30 cellular contexts compared by ENCODE assay signal in genomic region chr5:173837654-173838053, GRCh38.
"Had no signal": no experiment of that assay in that cellular context is flagged by ENCODE, and none has a peak within 500 bp of the region (broad histone marks: within the 10 kb centered on the region; RNA-seq: fewer than 3 reads in every experiment).

No MANE protein-coding gene starts in this region.

- H3K4me3 ChIP-seq: esophagus muscularis mucosa had no signal

- H3K27ac ChIP-seq: brain microvascular endothelial cell, esophagus muscularis mucosa, WERI-Rb-1 had no signal

- H3K27me3 ChIP-seq: brain microvascular endothelial cell, esophagus muscularis mucosa had no signal

- H3K9me3 ChIP-seq: esophagus muscularis mucosa had no signal

- DNase-seq: activated B cell treated with CpG ODN at 0.5 μM for 24 hours; activated CD4-positive, alpha-beta memory T cell treated with anti-CD3 and anti-CD28 coated beads for 36 hours; activated CD4-positive, alpha-beta T cell treated with anti-CD3 and anti-CD28 coated beads for 36 hours; activated CD4-positive, alpha-beta T cell treated with anti-CD3 and anti-CD28 coated beads, Interleukin-2, amount 10 ng/mL, durations not matched to agents 24 days and 14 days; activated CD4-positive, CD25-positive, alpha-beta regulatory T cell treated with anti-CD3 and anti-CD28 coated beads, Interleukin-2, amount 50 U/mL, for 72 hours; activated CD8-positive, alpha-beta memory T cell treated with anti-CD3 and anti-CD28 coated beads, Interleukin-2, amount 10 ng/mL, durations not matched to agents 7 days and 5 days; activated CD8-positive, alpha-beta memory T cell treated with anti-CD3 and anti-CD28 coated beads, Interleukin-2, amount 50 U/mL, for 4 hours; activated CD8-positive, alpha-beta T cell treated with anti-CD3 and anti-CD28 coated beads, Interleukin-2, amount 10 ng/mL, durations not matched to agents 7 days and 5 days; activated effector memory CD4-positive, alpha-beta T cell treated with anti-CD3 and anti-CD28 coated beads, Interleukin-2, amount 50 U/mL, for 16 hours; activated naive CD4-positive, alpha-beta T cell treated with anti-CD3 and anti-CD28 coated beads for 36 hours; activated naive CD8-positive, alpha-beta T cell treated with anti-CD3 and anti-CD28 coated beads for 36 hours; activated naive CD8-positive, alpha-beta T cell treated with anti-CD3 and anti-CD28 coated beads, Interleukin-2, amount 50 U/mL, for 24 hours; activated T-cell treated with anti-CD3 and anti-CD28 coated beads, Interleukin-2, amount 50 U/mL, for 1 hour; activated T-cell treated with anti-CD3 and anti-CD28 coated beads, Interleukin-2, amount 50 U/mL, for 48 hours; amniotic stem cell; anterior cingulate cortex; brain microvascular endothelial cell; cortex of kidney; dermis blood vessel endothelial cell; effector CD4-positive, alpha-beta T cell; effector memory CD8-positive, alpha-beta T cell; foreskin melanocyte; head of caudate nucleus; T-helper 1 cell; T-helper 17 cell; T1000; WERI-Rb-1 had no signal

- ATAC-seq: activated CD4-positive, alpha-beta T cell treated with anti-CD3 and anti-CD28 coated beads for 36 hours; activated CD8-positive, alpha-beta memory T cell treated with anti-CD3 and anti-CD28 coated beads, Interleukin-2, amount 10 ng/mL, durations not matched to agents 7 days and 5 days; activated CD8-positive, alpha-beta T cell treated with anti-CD3 and anti-CD28 coated beads, Interleukin-2, amount 10 ng/mL, durations not matched to agents 7 days and 5 days; activated naive CD8-positive, alpha-beta T cell treated with anti-CD3 and anti-CD28 coated beads, Interleukin-2, amount 50 U/mL, for 24 hours; effector memory CD8-positive, alpha-beta T cell; T-helper 17 cell had no signal

- FAIRE-seq: astrocyte, bronchial epithelial cell had no signal

- H3K36me3 ChIP-seq: brain microvascular endothelial cell, esophagus muscularis mucosa, WERI-Rb-1 had no signal
